In the genomic region with DNA sequence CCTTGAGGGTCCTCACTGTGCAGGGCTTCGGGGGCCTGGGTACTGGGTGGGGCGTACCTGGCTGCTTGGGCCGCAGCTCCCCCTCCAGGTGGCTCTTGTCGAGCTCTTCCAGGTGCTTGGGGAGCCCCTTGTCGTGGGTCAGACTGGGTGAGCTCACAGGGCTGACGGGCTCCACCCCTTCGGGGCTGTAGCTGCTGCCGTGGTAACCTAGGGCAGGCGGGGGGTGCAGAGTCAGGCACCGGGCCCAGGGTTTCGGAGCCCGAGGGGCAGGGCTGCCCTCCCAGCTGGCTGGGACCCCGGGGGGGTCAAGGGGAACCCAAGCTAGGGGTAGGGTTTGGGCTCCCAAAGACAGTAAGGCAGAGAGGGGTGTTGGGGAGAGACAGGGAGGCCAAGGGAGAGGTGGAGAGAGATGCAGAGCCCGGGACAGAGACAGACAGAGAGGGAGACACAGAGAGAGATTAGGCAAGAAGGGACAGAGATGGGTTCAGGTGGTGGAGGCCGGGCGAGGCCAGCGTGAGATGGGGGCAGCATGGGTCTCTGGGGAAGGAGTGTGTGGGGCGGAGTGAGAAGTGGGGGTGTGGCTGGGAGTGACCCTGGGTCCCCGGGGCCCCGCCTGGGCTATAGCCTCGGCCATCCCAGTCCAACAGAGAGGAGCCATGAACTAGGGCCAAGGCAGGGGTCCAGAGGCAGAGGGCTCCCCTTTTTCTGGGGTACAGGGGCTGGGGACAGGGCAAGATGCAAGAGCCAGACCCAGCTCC, we compare ENCODE assay signal across 29 cellular contexts. TPM values are rescaled to one million over a fixed set of nuclear protein-coding genes. Genes with fewer than 3 reads are reported as not detected.
"Had no signal": no experiment of that assay in that cellular context is flagged by ENCODE, and none has a peak within 500 bp of the region (broad histone marks: within the 10 kb centered on the region; RNA-seq: fewer than 3 reads in every experiment).

No MANE protein-coding gene starts in this region.

- H3K27me3 ChIP-seq: heart left ventricle, pancreas, tibial nerve had no signal

- H3K9me3 Mint-ChIP-seq: activated naive CD4-positive, alpha-beta T cell treated with anti-CD3 and anti-CD28 coated beads, Interleukin-2, amount 10 ng/mL, durations not matched to agents 7 days and 5 days; dendritic cell treated with granulocyte-macrophage colony-stimulating factor and Interleukin-4, amounts not matched to agents 40 ng/mL and 50 ng/mL, for 4 days; endodermal cell; natural killer cell treated with Interleukin-12 subunit alpha and Interleukin-12 subunit beta and Interleukin-15 and Interleukin-18, amount 100 ng/mL, for 72 hours; stimulated activated memory B cell treated with anti-CD40 and anti-IgM and Interleukin-4, amounts not matched to agents 10 μg/mL and 1 μg/mL and 100 μg/mL, for 72 hours; T-helper 2 cell treated with Interferon-gamma antibody and Interleukin-4, amounts not matched to agents 5 μg/mL and 100 μg/mL, for 36 hours had no signal

- H3K36me3 Mint-ChIP-seq: natural killer cell treated with Interleukin-12 subunit alpha and Interleukin-12 subunit beta and Interleukin-15 and Interleukin-18, amount 100 ng/mL, for 72 hours had no signal

- H3K4me3 ChIP-seq: heart left ventricle, lower lobe of right lung, pancreas, prostate gland, smooth muscle cell, tibial nerve had no signal

- H3K9me3 ChIP-seq: heart left ventricle, lower lobe of right lung, pancreas, prostate gland, tibial nerve had no signal

- H3K27ac ChIP-seq: heart left ventricle, lower lobe of right lung, pancreas, prostate gland had no signal

- H3K4me2 ChIP-seq: smooth muscle cell had no signal

- H3K4me1 Mint-ChIP-seq: activated naive CD4-positive, alpha-beta T cell treated with anti-CD3 and anti-CD28 coated beads, Interleukin-2, amount 10 ng/mL, durations not matched to agents 7 days and 5 days; endodermal cell; stimulated activated memory B cell treated with anti-CD40 and anti-IgM and Interleukin-4, amounts not matched to agents 10 μg/mL and 1 μg/mL and 100 μg/mL, for 72 hours had no signal

- H3K27me3 Mint-ChIP-seq: activated naive CD4-positive, alpha-beta T cell treated with anti-CD3 and anti-CD28 coated beads, Interleukin-2, amount 10 ng/mL, durations not matched to agents 7 days and 5 days; dendritic cell treated with granulocyte-macrophage colony-stimulating factor and Interleukin-4, amounts not matched to agents 40 ng/mL and 50 ng/mL, for 4 days; natural killer cell treated with Interleukin-12 subunit alpha and Interleukin-12 subunit beta and Interleukin-15 and Interleukin-18, amount 100 ng/mL, for 72 hours; stimulated activated memory B cell treated with anti-CD40 and anti-IgM and Interleukin-4, amounts not matched to agents 10 μg/mL and 1 μg/mL and 100 μg/mL, for 72 hours had no signal

- H3K4me3 Mint-ChIP-seq: activated naive CD4-positive, alpha-beta T cell treated with anti-CD3 and anti-CD28 coated beads, Interleukin-2, amount 10 ng/mL, durations not matched to agents 7 days and 5 days; dendritic cell treated with granulocyte-macrophage colony-stimulating factor and Interleukin-4, amounts not matched to agents 40 ng/mL and 50 ng/mL, for 4 days; endodermal cell; natural killer cell treated with Interleukin-12 subunit alpha and Interleukin-12 subunit beta and Interleukin-15 and Interleukin-18, amount 100 ng/mL, for 72 hours; stimulated activated memory B cell treated with anti-CD40 and anti-IgM and Interleukin-4, amounts not matched to agents 10 μg/mL and 1 μg/mL and 100 μg/mL, for 72 hours; T-helper 2 cell treated with Interferon-gamma antibody and Interleukin-4, amounts not matched to agents 5 μg/mL and 100 μg/mL, for 36 hours had no signal

- ATAC-seq: esophagus mucosa; heart left ventricle; left lobe of liver; lower lobe of right lung; natural killer cell treated with Interleukin-12 subunit alpha and Interleukin-12 subunit beta and Interleukin-15 and Interleukin-18, amount 100 ng/mL, for 72 hours; stimulated activated memory B cell treated with anti-CD40 and anti-IgM and Interleukin-4, amounts not matched to agents 10 μg/mL and 1 μg/mL and 100 μg/mL, for 72 hours had no signal

- H3K27ac Mint-ChIP-seq: activated naive CD4-positive, alpha-beta T cell treated with anti-CD3 and anti-CD28 coated beads, Interleukin-2, amount 10 ng/mL, durations not matched to agents 7 days and 5 days; dendritic cell treated with granulocyte-macrophage colony-stimulating factor and Interleukin-4, amounts not matched to agents 40 ng/mL and 50 ng/mL, for 4 days; endodermal cell; natural killer cell treated with Interleukin-12 subunit alpha and Interleukin-12 subunit beta and Interleukin-15 and Interleukin-18, amount 100 ng/mL, for 72 hours; stimulated activated memory B cell treated with anti-CD40 and anti-IgM and Interleukin-4, amounts not matched to agents 10 μg/mL and 1 μg/mL and 100 μg/mL, for 72 hours; T-helper 2 cell treated with Interferon-gamma antibody and Interleukin-4, amounts not matched to agents 5 μg/mL and 100 μg/mL, for 36 hours had no signal

- DNase-seq: activated CD4-positive, alpha-beta T cell treated with anti-CD3 and anti-CD28 coated beads for 4 hours; activated CD4-positive, alpha-beta T cell treated with anti-CD3 and anti-CD28 coated beads, Interleukin-2, amount 50 U/mL, for 48 hours; activated CD8-positive, alpha-beta memory T cell treated with anti-CD3 and anti-CD28 coated beads, Interleukin-2, amount 50 U/mL, for 4 hours; activated gamma-delta T cell; activated naive CD4-positive, alpha-beta T cell treated with anti-CD3 and anti-CD28 coated beads, Interleukin-2, amount 10 ng/mL, durations not matched to agents 7 days and 5 days; activated T-cell treated with anti-CD3 and anti-CD28 coated beads, Interleukin-2, amount 50 U/mL, for 1 hour; amygdala; endodermal cell; foreskin fibroblast; heart left ventricle; hypothalamus; kidney glomerular epithelial cell; lower lobe of right lung; mesendoderm; retina; stimulated activated CD4-positive, alpha-beta T cell treated with anti-CD3 and anti-CD28 coated beads, Interleukin-1b, Interleukin-23, amount 100 ng/mL, for 48 hours; stimulated activated CD4-positive, alpha-beta T cell treated with anti-CD3 and anti-CD28 coated beads, Interleukin-4, amount 100 ng/mL, for 4 hours; stimulated activated CD8-positive, alpha-beta memory T cell treated with anti-CD3 and anti-CD28 coated beads, Interleukin-4, amount 100 ng/mL, for 48 hours had no signal

- H3K4me1 ChIP-seq: heart left ventricle, lower lobe of right lung, pancreas, prostate gland had no signal

RNA-seq across cellular contexts. Expression of a gene that starts 40.7 kb away (rescaled TPM):
- total RNA-seq: activated CD8-positive, alpha-beta memory T cell treated with anti-CD3 and anti-CD28 coated beads for 36 hours; esophagus mucosa; left lobe of liver; natural killer cell treated with Interleukin-12 subunit alpha and Interleukin-12 subunit beta and Interleukin-15 and Interleukin-18, amount 100 ng/mL, for 72 hours had no signal
